Comparison of ENCODE assay signal across 27 cellular contexts in genomic region chr15:61483599-61483998, GRCh38.
"Had no signal": no experiment of that assay in that cellular context is flagged by ENCODE, and none has a peak within 500 bp of the region (broad histone marks: within the 10 kb centered on the region; RNA-seq: fewer than 3 reads in every experiment).

No MANE protein-coding gene starts in this region.

- ATAC-seq: activated naive CD4-positive, alpha-beta T cell treated with anti-CD3 and anti-CD28 coated beads, Interleukin-2, amount 50 U/mL, for 72 hours; activated T-cell treated with anti-CD3 and anti-CD28 coated beads, Interleukin-2, amount 50 U/mL, for 72 hours; esophagus mucosa; foreskin keratinocyte; gastrocnemius medialis; heart left ventricle had no signal

- H3K27me3 ChIP-seq: ascending aorta, breast epithelium, cardiac muscle cell, colonic mucosa, gastrocnemius medialis had no signal

- H3K27ac ChIP-seq: ascending aorta, breast epithelium, cardiac muscle cell, colonic mucosa, foreskin keratinocyte, gastrocnemius medialis, heart left ventricle had no signal

- H3K9me3 ChIP-seq: ascending aorta, breast epithelium, colonic mucosa, gastrocnemius medialis, heart left ventricle had no signal

- DNase-seq: activated CD4-positive, alpha-beta memory T cell treated with anti-CD3 and anti-CD28 coated beads, Interleukin-2, amount 10 ng/mL, durations not matched to agents 7 days and 5 days; activated CD4-positive, alpha-beta T cell treated with anti-CD3 and anti-CD28 coated beads for 1 hour; activated CD4-positive, alpha-beta T cell treated with anti-CD3 and anti-CD28 coated beads for 4 hours; activated CD4-positive, alpha-beta T cell treated with anti-CD3 and anti-CD28 coated beads, Interleukin-2, amount 10 ng/mL, durations not matched to agents 7 days and 5 days; activated CD4-positive, alpha-beta T cell treated with anti-CD3 and anti-CD28 coated beads, Interleukin-2, amount 50 U/mL, for 4 hours; activated CD8-positive, alpha-beta memory T cell treated with anti-CD3 and anti-CD28 coated beads, Interleukin-2, amount 50 U/mL, for 48 hours; activated gamma-delta T cell; activated naive CD4-positive, alpha-beta T cell; activated naive CD4-positive, alpha-beta T cell treated with anti-CD3 and anti-CD28 coated beads, Interleukin-2, amount 10 ng/mL, durations not matched to agents 7 days and 5 days; activated naive CD8-positive, alpha-beta T cell treated with anti-CD3 and anti-CD28 coated beads, Interleukin-2, amount 10 ng/mL, durations not matched to agents 7 days and 5 days; activated T-cell treated with anti-CD3 and anti-CD28 coated beads for 4 hours; activated T-cell treated with anti-CD3 and anti-CD28 coated beads, Interleukin-2, amount 50 U/mL, for 24 hours; activated T-cell treated with anti-CD3 and anti-CD28 coated beads, Interleukin-2, amount 50 U/mL, for 72 hours; central memory CD4-positive, alpha-beta T cell; cerebellar nuclear complex; colonic mucosa; effector CD8-positive, alpha-beta T cell; foreskin keratinocyte; gastrocnemius medialis; glutamatergic neuron; heart left ventricle; T-helper 2 cell had no signal

- H3K4me3 ChIP-seq: ascending aorta, breast epithelium, cardiac muscle cell, colonic mucosa, gastrocnemius medialis, heart left ventricle had no signal

- H3K36me3 ChIP-seq: ascending aorta, breast epithelium, cardiac muscle cell, colonic mucosa, gastrocnemius medialis, heart left ventricle had no signal

- H3K4me1 ChIP-seq: ascending aorta, breast epithelium, colonic mucosa, foreskin keratinocyte, gastrocnemius medialis had no signal
